28 cellular contexts compared by ENCODE assay signal in genomic region chr21:19420607-19421006, GRCh38.
"Had no signal": no experiment of that assay in that cellular context is flagged by ENCODE, and none has a peak within 500 bp of the region (broad histone marks: within the 10 kb centered on the region; RNA-seq: fewer than 3 reads in every experiment).

No MANE protein-coding gene starts in this region.

- H3K4me3 ChIP-seq: breast epithelium, esophagus muscularis mucosa, heart right ventricle, left ventricle myocardium inferior, lung, mucosa of descending colon, psoas muscle, right atrium auricular region, suprapubic skin, tibial artery, upper lobe of right lung had no signal

- DNase-seq: activated B cell treated with CpG ODN at 0.5 μM for 24 hours; activated CD4-positive, alpha-beta T cell treated with anti-CD3 and anti-CD28 coated beads, Interleukin-2, amount 50 U/mL, for 1 hour; activated CD8-positive, alpha-beta memory T cell treated with anti-CD3 and anti-CD28 coated beads, Interleukin-2, amount 10 ng/mL, durations not matched to agents 7 days and 5 days; activated CD8-positive, alpha-beta T cell treated with anti-CD3 and anti-CD28 coated beads, Interleukin-2, amount 10 ng/mL, durations not matched to agents 7 days and 5 days; activated naive CD4-positive, alpha-beta T cell; activated T-cell treated with anti-CD3 and anti-CD28 coated beads, Interleukin-2, amount 50 U/mL, for 48 hours; central memory CD4-positive, alpha-beta T cell; foreskin melanocyte; heart right ventricle; left ventricle myocardium inferior; mucosa of descending colon; psoas muscle; stimulated activated CD4-positive, alpha-beta T cell treated with anti-CD3 and anti-CD28 coated beads, Interleukin-15, amount 100 ng/mL, for 24 hours; stimulated activated CD4-positive, alpha-beta T cell treated with anti-CD3 and anti-CD28 coated beads, Interleukin-2, amount 100 ng/mL, for 24 hours; stimulated activated naive CD4-positive, alpha-beta T cell; tibial artery; upper lobe of right lung had no signal

- ATAC-seq: activated CD8-positive, alpha-beta memory T cell treated with anti-CD3 and anti-CD28 coated beads, Interleukin-2, amount 10 ng/mL, durations not matched to agents 7 days and 5 days; activated CD8-positive, alpha-beta T cell treated with anti-CD3 and anti-CD28 coated beads, Interleukin-2, amount 10 ng/mL, durations not matched to agents 7 days and 5 days; activated naive CD4-positive, alpha-beta T cell treated with anti-CD3 and anti-CD28 coated beads, Interleukin-2, amount 50 U/mL, for 72 hours; heart right ventricle; mucosa of descending colon; natural killer cell treated with Interleukin-12 subunit alpha and Interleukin-12 subunit beta and Interleukin-15 and Interleukin-18, amount 100 ng/mL, for 72 hours; psoas muscle; upper lobe of right lung had no signal

- H3K79me2 ChIP-seq: parathyroid adenoma had no signal

- H3K36me3 Mint-ChIP-seq: activated CD8-positive, alpha-beta memory T cell treated with anti-CD3 and anti-CD28 coated beads, Interleukin-2, amount 10 ng/mL, durations not matched to agents 7 days and 5 days; activated naive CD4-positive, alpha-beta T cell treated with anti-CD3 and anti-CD28 coated beads, Interleukin-2, amount 50 U/mL, for 72 hours had no signal

- H3K27me3 ChIP-seq: breast epithelium, esophagus muscularis mucosa, heart right ventricle, right atrium auricular region, suprapubic skin, tibial artery, upper lobe of right lung had no signal

- H3K4me1 ChIP-seq: breast epithelium, esophagus muscularis mucosa, heart right ventricle, left ventricle myocardium inferior, parathyroid adenoma, psoas muscle, right atrium auricular region, suprapubic skin, tibial artery, upper lobe of right lung had no signal

- H3K9me3 ChIP-seq: psoas muscle, suprapubic skin had no signal

- H3K27ac Mint-ChIP-seq: activated B cell treated with CpG ODN at 0.5 μM for 24 hours; activated CD8-positive, alpha-beta memory T cell treated with anti-CD3 and anti-CD28 coated beads, Interleukin-2, amount 10 ng/mL, durations not matched to agents 7 days and 5 days; activated CD8-positive, alpha-beta T cell treated with anti-CD3 and anti-CD28 coated beads, Interleukin-2, amount 10 ng/mL, durations not matched to agents 7 days and 5 days; activated naive CD4-positive, alpha-beta T cell treated with anti-CD3 and anti-CD28 coated beads, Interleukin-2, amount 50 U/mL, for 72 hours; activated T-helper 2 cell treated with anti-CD3 and anti-CD28 coated beads, Interferon-gamma antibody, Interleukin-2, Interleukin-4, amounts not matched to agents 10 μg/mL and 5 μg/mL and 100 μg/mL, durations not matched to agents 14 hours and 24 hours and 36 hours; dendritic cell treated with granulocyte-macrophage colony-stimulating factor and Interleukin-4, amounts not matched to agents 40 ng/mL and 50 ng/mL, for 4 days; natural killer cell treated with Interleukin-12 subunit alpha and Interleukin-12 subunit beta and Interleukin-15 and Interleukin-18, amount 100 ng/mL, for 72 hours; T-helper 2 cell treated with Interferon-gamma antibody and Interleukin-4, amounts not matched to agents 5 μg/mL and 100 μg/mL, for 36 hours had no signal

- H3K27ac ChIP-seq: breast epithelium, esophagus muscularis mucosa, heart right ventricle, left ventricle myocardium inferior, parathyroid adenoma, psoas muscle, right atrium auricular region, suprapubic skin, tibial artery, upper lobe of right lung had no signal

- H3K27me3 Mint-ChIP-seq: activated B cell treated with CpG ODN at 0.5 μM for 24 hours; activated CD8-positive, alpha-beta memory T cell treated with anti-CD3 and anti-CD28 coated beads, Interleukin-2, amount 10 ng/mL, durations not matched to agents 7 days and 5 days; dendritic cell treated with granulocyte-macrophage colony-stimulating factor and Interleukin-4, amounts not matched to agents 40 ng/mL and 50 ng/mL, for 4 days; natural killer cell treated with Interleukin-12 subunit alpha and Interleukin-12 subunit beta and Interleukin-15 and Interleukin-18, amount 100 ng/mL, for 72 hours had no signal

- H3K36me3 ChIP-seq: breast epithelium, esophagus muscularis mucosa, heart right ventricle, left ventricle myocardium inferior, right atrium auricular region, suprapubic skin, tibial artery, upper lobe of right lung had no signal

- H3K4me3 Mint-ChIP-seq: activated B cell treated with CpG ODN at 0.5 μM for 24 hours; activated CD8-positive, alpha-beta memory T cell treated with anti-CD3 and anti-CD28 coated beads, Interleukin-2, amount 10 ng/mL, durations not matched to agents 7 days and 5 days; activated CD8-positive, alpha-beta T cell treated with anti-CD3 and anti-CD28 coated beads, Interleukin-2, amount 10 ng/mL, durations not matched to agents 7 days and 5 days; dendritic cell treated with granulocyte-macrophage colony-stimulating factor and Interleukin-4, amounts not matched to agents 40 ng/mL and 50 ng/mL, for 4 days; natural killer cell treated with Interleukin-12 subunit alpha and Interleukin-12 subunit beta and Interleukin-15 and Interleukin-18, amount 100 ng/mL, for 72 hours; T-helper 2 cell treated with Interferon-gamma antibody and Interleukin-4, amounts not matched to agents 5 μg/mL and 100 μg/mL, for 36 hours had no signal

- H2AFZ ChIP-seq: parathyroid adenoma had no signal

- H3K4me1 Mint-ChIP-seq: activated B cell treated with CpG ODN at 0.5 μM for 24 hours; activated CD8-positive, alpha-beta memory T cell treated with anti-CD3 and anti-CD28 coated beads, Interleukin-2, amount 10 ng/mL, durations not matched to agents 7 days and 5 days had no signal

- H3K9ac ChIP-seq: parathyroid adenoma had no signal
